7 cellular contexts compared by ENCODE assay signal in the genomic region with DNA sequence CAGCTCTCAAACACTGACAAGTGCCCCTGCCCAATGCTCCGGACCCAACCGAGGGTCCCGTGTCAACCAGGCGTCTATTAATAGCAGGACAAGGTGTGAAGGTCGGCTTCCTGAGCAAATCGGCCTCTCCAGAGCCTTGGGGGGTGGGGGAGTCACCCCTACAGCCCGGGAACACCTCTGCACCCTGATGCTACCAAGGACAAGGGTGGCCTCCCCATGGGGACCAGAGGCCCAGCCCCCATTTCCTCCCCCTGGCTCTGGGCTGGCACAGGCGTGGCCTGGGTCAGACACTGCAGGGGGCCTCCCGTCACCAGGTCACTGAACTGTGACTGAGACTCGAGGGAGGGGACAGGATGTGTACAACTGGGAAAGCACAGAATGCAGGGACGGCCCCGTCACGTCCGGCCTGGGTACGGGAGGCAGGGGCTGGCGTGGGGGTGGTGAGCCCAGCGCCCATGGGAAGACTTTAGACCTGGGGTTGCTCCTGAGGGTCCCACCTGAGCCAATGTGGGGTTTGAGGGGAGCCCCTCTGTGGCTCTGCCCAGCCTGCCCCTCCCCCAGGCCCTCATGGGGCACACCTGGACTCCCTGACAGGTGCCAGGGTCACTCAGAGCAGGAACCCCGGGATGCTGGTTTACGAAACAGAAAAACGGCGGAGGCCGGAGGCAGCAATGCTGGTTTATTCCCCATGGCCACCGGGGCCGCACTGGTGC. TPM values are rescaled to one million over a fixed set of nuclear protein-coding genes. Genes with fewer than 3 reads are reported as not detected.
DNase-seq lines count a peak whose midpoint lies in the region; ATAC-seq lines count a peak whose summit lies in the region.
"Had no signal": no experiment of that assay in that cellular context is flagged by ENCODE, and none has a peak within 500 bp of the region (broad histone marks: within the 10 kb centered on the region; RNA-seq: fewer than 3 reads in every experiment).

No MANE protein-coding gene starts in this region.

- intact Hi-C loops in left ventricle myocardium superior (cut with micrococcal nuclease): no loop called here

- peak; percentile 39 to 50 for DNase-seq in activated CD4-positive, alpha-beta T cell treated with anti-CD3 and anti-CD28 coated beads, Interleukin-2, amount 50 U/mL, for 4 hours
- DNase-seq in left ventricle myocardium superior (peak; percentile 67), NCI-H446 (lab: John Stamatoyannopoulos, UW) (no peak)
- DNase-seq in stimulated activated CD8-positive, alpha-beta memory T cell treated with anti-CD3 and anti-CD28 coated beads, Interleukin-2, amount 100 ng/mL, for 48 hours (ENCODE audit: low read depth in 2 of 2): peak; percentile 70 to 76

- ATAC-seq in GM18502 (IDR thresholded peaks at IDR 0.05; ENCODE audit: poor library complexity, unreplicated experiment): peak; percentile 82
- ATAC-seq in HG03108 (IDR thresholded peaks at IDR 0.05; ENCODE audit: unreplicated experiment): peak; percentile 71
- peak; percentile 34 for ATAC-seq in left ventricle myocardium superior

RNA-seq across cellular contexts. Expression of a gene that starts 0.6 kb away (rescaled TPM):
- total RNA-seq in left ventricle myocardium superior: 48.6 TPM

RNA-seq across cellular contexts. Expression of a gene that starts 11.5 kb away (rescaled TPM):
- total RNA-seq in left ventricle myocardium superior: 23.9 TPM

RNA-seq across cellular contexts. Expression of a gene that starts 13.1 kb away (rescaled TPM):
- not detected for total RNA-seq in left ventricle myocardium superior
- total RNA-seq: glomerular endothelial cell had no signal

RNA-seq across cellular contexts. Expression of a gene that starts 34.9 kb away (rescaled TPM):
- total RNA-seq in left ventricle myocardium superior: 3.8 TPM

RNA-seq across cellular contexts. Expression of a gene that starts 54.8 kb away (rescaled TPM):
- 16.2 TPM for total RNA-seq in left ventricle myocardium superior

Comparison
In these comparisons a context has a peak if more than half of its experiments do, and no peak if none do; other contexts are left out.
1. DNase-seq: peak in activated CD4-positive, alpha-beta T cell treated with anti-CD3 and anti-CD28 coated beads, Interleukin-2, amount 50 U/mL, for 4 hours (2 of 2), left ventricle myocardium superior (single experiment) and stimulated activated CD8-positive, alpha-beta memory T cell treated with anti-CD3 and anti-CD28 coated beads, Interleukin-2, amount 100 ng/mL, for 48 hours (2 of 2); none in NCI-H446 (0 of 2).
2. Peak in every context shown above with its lines, with median percentiles within 50 percentile points of each other: ATAC-seq.